In genomic region chr14:39446131-39446744, GRCh38 we compare ENCODE assay signal across 1 cellular context.
TF ChIP-seq lines count a peak whose summit lies in the region.

No MANE protein-coding gene starts in this region.

TF ChIP-seq in GM12878, 131 proteins besides CTCF, POLR2A, EP300 and RAD21 (continued from another document and continues in another):
- TF ChIP-seq RELB (IDR thresholded peaks at IDR 0.05; ENCODE audit: low read depth) = peak; percentile 93
- TF ChIP-seq GABPA (IDR thresholded peaks at IDR 0.05; ENCODE audit: low read depth) = 0 out of 2 replicates have a peak, but pooled peaks have one; percentile 17
- TF ChIP-seq WRNIP1 (IDR thresholded peaks at IDR 0.05; ENCODE audit: borderline replicate concordance, low read depth, low read length) = no peak
- TF ChIP-seq HDAC2 (IDR thresholded peaks at IDR 0.05) = no peak
- no peak for TF ChIP-seq ESRRA (IDR thresholded peaks at IDR 0.05; ENCODE audit: low read length)
- TF ChIP-seq SRF (IDR thresholded peaks at IDR 0.05; ENCODE audit: low read depth in 2 of 2, low read length in 2 of 2) = no peak
- no peak for TF ChIP-seq TARDBP (IDR thresholded peaks at IDR 0.05; ENCODE audit: borderline replicate concordance)
- TF ChIP-seq ZNF592 (IDR thresholded peaks at IDR 0.05) = no peak
- peak; percentile 31 for TF ChIP-seq RUNX3 (IDR thresholded peaks at IDR 0.05; ENCODE audit: low read length)
- TF ChIP-seq MYC (IDR thresholded peaks at IDR 0.05; ENCODE audit: insufficient read depth, insufficient read length, insufficient replicate concordance, low read length, severe bottlenecking) = no peak
- TF ChIP-seq SREBF2 (IDR thresholded peaks at IDR 0.05; ENCODE audit: low read length) = no peak
- TF ChIP-seq ZNF687 (IDR thresholded peaks at IDR 0.05) = no peak
- TF ChIP-seq ZBTB11 (CRISPR knock-in tag; IDR thresholded peaks at IDR 0.05) = no peak
- no peak for TF ChIP-seq TAF1 (IDR thresholded peaks at IDR 0.05; ENCODE audit: borderline replicate concordance, low read depth, low read length)
- TF ChIP-seq GATAD2B (conservative IDR thresholded peaks at IDR 0.05; ENCODE audit: low read depth) = peak; percentile 47; the same call in 1 of the 2 replicates
- TF ChIP-seq KAT2A (conservative IDR thresholded peaks at IDR 0.05; ENCODE audit: control insufficient read depth, low read depth, low read length) = no peak
- TF ChIP-seq BACH1 (IDR thresholded peaks at IDR 0.05; ENCODE audit: borderline replicate concordance) = no peak
- TF ChIP-seq MYB (IDR thresholded peaks at IDR 0.05; ENCODE audit: borderline replicate concordance, low read depth, low read length) = no peak
- TF ChIP-seq MTA2 (IDR thresholded peaks at IDR 0.05; ENCODE audit: low read depth) = peak; percentile 82
- TF ChIP-seq MEF2B (IDR thresholded peaks at IDR 0.05; ENCODE audit: partially characterized antibody, poor library complexity, severe bottlenecking) = peak; percentile 81
- no peak for TF ChIP-seq RELA (IDR thresholded peaks at IDR 0.05; ENCODE audit: borderline replicate concordance, partially characterized antibody)
- TF ChIP-seq ZNF217 (IDR thresholded peaks at IDR 0.05) = peak; percentile 50; the same call in 1 of the 2 replicates
- no peak for TF ChIP-seq ELK1 (IDR thresholded peaks at IDR 0.05; ENCODE audit: low read depth, low read length)
- TF ChIP-seq BCL3 (IDR thresholded peaks at IDR 0.05; ENCODE audit: borderline replicate concordance, insufficient read depth, low read depth, low read length, poor library complexity, severe bottlenecking) = no peak
- no peak for TF ChIP-seq EGR1 (IDR thresholded peaks at IDR 0.05; ENCODE audit: borderline replicate concordance in 1 of 2, low read depth in 2 of 2, low read length in 2 of 2)
- TF ChIP-seq FOXM1 (IDR thresholded peaks at IDR 0.05; ENCODE audit: low read depth, low read length) = peak; percentile 67; the same call in 1 of the 2 replicates
- 0 out of 4 replicates have a peak, but pooled peaks of 1 of the 2 experiments have one; percentile 20 for TF ChIP-seq ETV6 (conservative IDR thresholded peaks at IDR 0.05 in 1 of 2, IDR thresholded peaks at IDR 0.05 in 1 of 2; ENCODE audit: borderline replicate concordance in 1 of 2, low read depth in 1 of 2)
- TF ChIP-seq MLLT1 (IDR thresholded peaks at IDR 0.05) = no peak
- TF ChIP-seq IRF4 (IDR thresholded peaks at IDR 0.05; ENCODE audit: low read depth, low read length) = no peak
- peak; percentile 91 to 92 for TF ChIP-seq IKZF2 (IDR thresholded peaks at IDR 0.05)
- TF ChIP-seq ATF2 (IDR thresholded peaks at IDR 0.05; ENCODE audit: low read length) = peak; percentile 50; the same call in 1 of the 2 replicates
- no peak for TF ChIP-seq ZSCAN29 (IDR thresholded peaks at IDR 0.05)
- no peak for TF ChIP-seq TCF12 (IDR thresholded peaks at IDR 0.05; ENCODE audit: low read depth, low read length)
- TF ChIP-seq ZZZ3 (IDR thresholded peaks at IDR 0.05; ENCODE audit: control insufficient read depth, insufficient read length, low read depth) = no peak
- TF ChIP-seq PAX5 (IDR thresholded peaks at IDR 0.05; ENCODE audit: borderline replicate concordance, low read depth, low read length) = no peak
- TF ChIP-seq ASH2L (IDR thresholded peaks at IDR 0.05; ENCODE audit: borderline replicate concordance, low read depth) = no peak
- no peak for TF ChIP-seq STAT1 (conservative IDR thresholded peaks at IDR 0.05)
- peak; percentile 68 for TF ChIP-seq PKNOX1 (IDR thresholded peaks at IDR 0.05)
